Comparison of ENCODE assay signal across 22 cellular contexts in genomic region chr9:135134253-135135028, GRCh38. TPM values are rescaled to one million over a fixed set of nuclear protein-coding genes. Genes with fewer than 3 reads are reported as not detected.
DNase-seq lines count a peak whose midpoint lies in the region; ATAC-seq and TF ChIP-seq lines count a peak whose summit lies in the region.
"Had no signal": no experiment of that assay in that cellular context is flagged by ENCODE, and none has a peak within 500 bp of the region (broad histone marks: within the 10 kb centered on the region; RNA-seq: fewer than 3 reads in every experiment).

No MANE protein-coding gene starts in this region.

- intact Hi-C loops in ovary (cut with DNase I): no loop called here
- intact Hi-C loops in breast epithelium (cut with DNase I; ENCODE audit: low total_unique reads): no loop called here

- peaks cover 15% of the 10 kb centered on the region for H3K9me3 ChIP-seq in BE2C
- no peaks in the 10 kb centered on the region for H3K9me3 ChIP-seq in ovary
- H3K9me3 ChIP-seq in breast epithelium: peaks cover 8 to 13% of the 10 kb centered on the region in 2 donors
- H3K9me3 ChIP-seq: thoracic aorta had no signal

- 18 to 21% (median 19%) methylated on average over 28 of the region's 28 CpGs for WGBS in ovary, 3 donors

- H3K27ac ChIP-seq in ovary: no peak overlapping the region
- H3K27ac ChIP-seq in breast epithelium: no peak overlapping the region
- H3K27ac ChIP-seq: esophagus muscularis mucosa, thoracic aorta had no signal

- TF ChIP-seq EP300 in ovary (IDR thresholded peaks at IDR 0.05): no peak

- ATAC-seq in GM21786 (IDR thresholded peaks at IDR 0.05; ENCODE audit: unreplicated experiment): no peak
- ATAC-seq: HepG2; left lobe of liver; stimulated activated memory B cell treated with anti-CD40 and anti-IgM and Interleukin-4, amounts not matched to agents 10 μg/mL and 1 μg/mL and 100 μg/mL, for 72 hours had no signal

- TF ChIP-seq CTCF in BE2C (IDR thresholded peaks at IDR 0.05; ENCODE audit: low read depth, low read length) (no peak), ovary (IDR thresholded peaks at IDR 0.05) (no peak), breast epithelium (IDR thresholded peaks at IDR 0.05) (no peak)

- H3K4me3 ChIP-seq in BE2C (ENCODE audit: low read depth, low read length) (no peak overlapping the region), ovary (no peak overlapping the region), breast epithelium (no peak overlapping the region)
- H3K4me3 ChIP-seq: esophagus muscularis mucosa, thoracic aorta had no signal

- no peaks in the 10 kb centered on the region for H3K36me3 ChIP-seq in BE2C
- H3K36me3 ChIP-seq in ovary: no peaks in the 10 kb centered on the region
- no peaks in the 10 kb centered on the region for H3K36me3 ChIP-seq in breast epithelium
- H3K36me3 ChIP-seq: esophagus muscularis mucosa, thoracic aorta had no signal

- DNase-seq in BE2C: peak; percentile 83
- peak; percentile 25 for DNase-seq in DMS153 treated with DMSO at 0.1 percent for 48 hours (lab: John Stamatoyannopoulos, UW; ENCODE audit: unreplicated experiment)
- DNase-seq in NCI-H524 (lab: John Stamatoyannopoulos, UW): peak; percentile 93 to 96
- peak; percentile 55 for DNase-seq in left kidney (ENCODE audit: low read depth, low spot score)
- no peak for DNase-seq in ovary
- DNase-seq in breast epithelium (ENCODE audit: low spot score in 2 of 2): no peak
- DNase-seq: activated B cell treated with CpG ODN at 0.5 μM for 24 hours; activated CD4-positive, alpha-beta memory T cell treated with anti-CD3 and anti-CD28 coated beads for 36 hours; activated naive CD4-positive, alpha-beta T cell; activated T-cell treated with anti-CD3 and anti-CD28 coated beads, Interleukin-2, amount 50 U/mL, for 1 hour; amygdala; cerebellar nuclear complex; H7; NCI-H510A treated with DMSO at 0.1 percent for 48 hours; OCI-M1; SIG-M5 had no signal

- H3K4me1 ChIP-seq in BE2C: peaks cover 47% of the 10 kb centered on the region
- H3K4me1 ChIP-seq in ovary (ENCODE audit: insufficient read depth): no peaks in the 10 kb centered on the region
- H3K4me1 ChIP-seq in breast epithelium: no peaks in the 10 kb centered on the region

- H3K27me3 ChIP-seq in BE2C (no peaks in the 10 kb centered on the region), ovary (no peaks in the 10 kb centered on the region), breast epithelium (peaks cover 0 to 65% of the 10 kb centered on the region in 2 donors)

- TF ChIP-seq POLR2A in ovary (IDR thresholded peaks at IDR 0.05): no peak
- TF ChIP-seq POLR2A in breast epithelium (IDR thresholded peaks at IDR 0.05): no peak

RNA-seq across cellular contexts. Expression of gene OLFM1, which starts 47.0 kb away (rescaled TPM):
- 298 TPM for polyA plus RNA-seq in BE2C (2012; ENCODE audit: insufficient read depth, insufficient read length, low read depth)
- total RNA-seq in ovary: 10 to 100 TPM in 5 of 7 donors, 1 to 10 TPM in 2; 6.5 to 40.0 (median 19.9) TPM
- 10 to 100 TPM; 16.3 to 22.3 TPM for polyA plus RNA-seq in ovary
- total RNA-seq in breast epithelium: 10 to 100 TPM; 17.4 to 25.2 (median 22.1) TPM
- total RNA-seq: activated B cell treated with CpG ODN at 0.5 μM for 24 hours; activated CD4-positive, alpha-beta memory T cell treated with anti-CD3 and anti-CD28 coated beads for 36 hours; HepG2 had no signal
- polyA plus RNA-seq: HepG2 had no signal

Comparison
In these comparisons a context has a peak if more than half of its experiments do, and no peak if none do; other contexts are left out.
1. DNase-seq: peak in BE2C (single experiment), DMS153 treated with DMSO at 0.1 percent for 48 hours (single experiment), NCI-H524 (2 of 2) and left kidney (single experiment); none in ovary (0 of 5) and breast epithelium (0 of 2).